4 cellular contexts compared by ENCODE assay signal in genomic region chr3:69254351-69254750, GRCh38.
"Had no signal": no experiment of that assay in that cellular context is flagged by ENCODE, and none has a peak within 500 bp of the region (broad histone marks: within the 10 kb centered on the region; RNA-seq: fewer than 3 reads in every experiment).

No MANE protein-coding gene starts in this region.

- H3K4me2 ChIP-seq: GM23338 had no signal

- H2AFZ ChIP-seq: GM23338 had no signal

- H3K4me3 Mint-ChIP-seq: GM23338, H9 had no signal

- H3K9me3 Mint-ChIP-seq: GM23338, H9 had no signal

- DNase-seq: H9, HCEC 1CT had no signal

- H3K27ac Mint-ChIP-seq: GM23338, H9 had no signal

- ATAC-seq: GM23338, K562 had no signal

- H3K4me3 ChIP-seq: GM23338, K562 had no signal
